Comparison of ENCODE assay signal across 10 cellular contexts in the genomic region with DNA sequence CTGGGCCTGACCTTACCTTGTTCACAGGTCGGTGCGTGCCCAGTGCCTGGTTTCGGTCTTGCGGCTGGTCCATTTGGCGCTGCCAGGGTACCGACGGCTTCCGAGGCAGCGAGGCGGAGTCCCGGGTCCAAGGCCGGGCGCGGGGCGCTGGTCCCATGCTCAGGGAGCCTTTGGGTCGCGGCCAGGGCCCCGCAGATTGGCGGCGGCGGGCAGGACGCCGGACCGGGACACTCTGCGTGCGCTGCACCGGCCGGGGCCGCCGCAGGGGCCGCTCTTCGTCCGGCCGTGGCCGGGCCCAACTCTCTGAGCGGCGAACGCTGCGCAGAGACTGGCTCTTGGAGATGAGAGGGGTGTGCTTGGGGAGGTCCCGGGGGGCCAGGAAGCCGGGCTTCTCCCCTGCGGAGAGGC. TPM values are rescaled to one million over a fixed set of nuclear protein-coding genes. Genes with fewer than 3 reads are reported as not detected.
A peak's percentile ranks its signal among the peaks of the same experiment; 100 is the strongest.
DNase-seq lines count a peak whose midpoint lies in the region; ATAC-seq and TF ChIP-seq lines count a peak whose summit lies in the region.
"Had no signal": no experiment of that assay in that cellular context is flagged by ENCODE, and none has a peak within 500 bp of the region (broad histone marks: within the 10 kb centered on the region; RNA-seq: fewer than 3 reads in every experiment).

No MANE protein-coding gene starts in this region.

- H3K27me3 ChIP-seq in colonic mucosa: peaks cover 25% of the 10 kb centered on the region
- H3K27me3 ChIP-seq in mesendoderm (ENCODE audit: insufficient read depth, low read length, poor library complexity): peaks cover 24% of the 10 kb centered on the region

- DNase-seq in AG08396 (ENCODE audit: low spot score) (peak; percentile 78), colonic mucosa (no peak), mesendoderm (no peak), LoVo (ENCODE audit: low spot score) (no peak), DMS114 treated with DMSO at 0.1 percent for 48 hours (lab: John Stamatoyannopoulos, UW; ENCODE audit: unreplicated experiment) (no peak)
- DNase-seq: CD4-positive, CD25-positive, alpha-beta regulatory T cell; KBM-7 had no signal

- peak overlapping the region; percentile 25 for H3K56ac ChIP-seq in mesendoderm (ENCODE audit: low read length)

- H2BK120ac ChIP-seq in mesendoderm (ENCODE audit: low read depth, low read length): no peak overlapping the region

- H3K4ac ChIP-seq in mesendoderm (ENCODE audit: low read depth, low read length): no peak overlapping the region

- H3K4me3 ChIP-seq in colonic mucosa: peak overlapping the region; percentile 36
- no peak overlapping the region for H3K4me3 ChIP-seq in mesendoderm (ENCODE audit: low read length)
- H3K4me3 ChIP-seq: SK-N-MC had no signal

- H3K36me3 ChIP-seq in colonic mucosa (no peaks in the 10 kb centered on the region), mesendoderm (ENCODE audit: control insufficient read depth, insufficient read depth, low read length) (no peaks in the 10 kb centered on the region)

- no peak for ATAC-seq in HG03565 (IDR thresholded peaks at IDR 0.05; ENCODE audit: unreplicated experiment)

- H4K8ac ChIP-seq in mesendoderm (ENCODE audit: low read depth, low read length): no peak overlapping the region

- no peaks in the 10 kb centered on the region for H3K79me1 ChIP-seq in mesendoderm (ENCODE audit: low read length)

- no peak overlapping the region for H2AK5ac ChIP-seq in mesendoderm (ENCODE audit: low read length)

- H2BK5ac ChIP-seq in mesendoderm (ENCODE audit: low read length): no peak overlapping the region

- intact Hi-C loops in colonic mucosa (cut with DNase I): no loop called here

- H4K5ac ChIP-seq in mesendoderm (ENCODE audit: low read length): no peak overlapping the region

- H3K9ac ChIP-seq in colonic mucosa (ENCODE audit: low read depth in 2 of 2, low read length in 2 of 2) (peak overlapping the region in 1 of 2 donors; percentile 56), mesendoderm (ENCODE audit: low read length) (no peak overlapping the region)

- TF ChIP-seq CTCF in colonic mucosa (IDR thresholded peaks at IDR 0.05): no peak

- H3K4me1 ChIP-seq in colonic mucosa: no peaks in the 10 kb centered on the region
- H3K4me1 ChIP-seq in mesendoderm (ENCODE audit: control insufficient read depth, low read depth, low read length): peaks cover 3% of the 10 kb centered on the region

- WGBS in mesendoderm (ENCODE audit: extremely low coverage, insufficient coverage, low lambda C conversion rate): no CpG with 5 or more reads among the region's 42 CpGs

- no peaks in the 10 kb centered on the region for H3K79me2 ChIP-seq in mesendoderm (ENCODE audit: control insufficient read depth, insufficient read depth, low read length)

- no peak overlapping the region for H3K4me2 ChIP-seq in mesendoderm (ENCODE audit: low read length)

- H3K27ac ChIP-seq in colonic mucosa: no peak overlapping the region
- no peak overlapping the region for H3K27ac ChIP-seq in mesendoderm (ENCODE audit: low read depth, low read length)
- H3K27ac ChIP-seq: SK-N-MC had no signal

- no peak overlapping the region for H2BK15ac ChIP-seq in mesendoderm (replicated peaks; ENCODE audit: low read depth)

- H3K23ac ChIP-seq in mesendoderm (ENCODE audit: low read length): no peak overlapping the region

- no peaks in the 10 kb centered on the region for H3K9me3 ChIP-seq in colonic mucosa

- no peak overlapping the region for H3K18ac ChIP-seq in mesendoderm (ENCODE audit: low read length)

RNA-seq across cellular contexts. Expression of a gene that starts 3.3 kb away (rescaled TPM):
- total RNA-seq in colonic mucosa: 10 to 100 TPM; 18.3 to 31.2 TPM
- 33.1 TPM for polyA plus RNA-seq in mesendoderm (2013, experiment 1 of 2)
- 32.1 TPM for polyA plus RNA-seq in mesendoderm (2013, experiment 2 of 2)

RNA-seq across cellular contexts. Expression of a gene that starts 11.2 kb away (rescaled TPM):
- 1 to 10 TPM; 1.7 to 2.5 TPM for total RNA-seq in colonic mucosa
- polyA plus RNA-seq in mesendoderm (2013, experiment 1 of 2): 0.13 TPM
- polyA plus RNA-seq in mesendoderm (2013, experiment 2 of 2): 0.20 TPM

RNA-seq across cellular contexts. Expression of a gene that starts 26.2 kb away (rescaled TPM):
- not detected for total RNA-seq in colonic mucosa
- not detected for polyA plus RNA-seq in mesendoderm (2013, experiment 1 of 2)
- not detected for polyA plus RNA-seq in mesendoderm (2013, experiment 2 of 2)
- total RNA-seq: CD4-positive, CD25-positive, alpha-beta regulatory T cell; renal cortical epithelial cell had no signal

RNA-seq across cellular contexts. Expression of a gene that starts 34.3 kb away (rescaled TPM):
- total RNA-seq in colonic mucosa: 10 to 100 TPM; 63.5 to 70.2 TPM
- 53.6 TPM for polyA plus RNA-seq in mesendoderm (2013, experiment 1 of 2)
- polyA plus RNA-seq in mesendoderm (2013, experiment 2 of 2): 52.1 TPM

RNA-seq across cellular contexts. Expression of a gene that starts 55.2 kb away (rescaled TPM):
- total RNA-seq in colonic mucosa: under 1 TPM; 0.19 to 0.22 TPM
- polyA plus RNA-seq in mesendoderm (2013, experiment 1 of 2): 0.10 TPM
- polyA plus RNA-seq in mesendoderm (2013, experiment 2 of 2): 0.11 TPM
- total RNA-seq: CD4-positive, CD25-positive, alpha-beta regulatory T cell; renal cortical epithelial cell had no signal
